13 cellular contexts compared by ENCODE assay signal in the genomic region with DNA sequence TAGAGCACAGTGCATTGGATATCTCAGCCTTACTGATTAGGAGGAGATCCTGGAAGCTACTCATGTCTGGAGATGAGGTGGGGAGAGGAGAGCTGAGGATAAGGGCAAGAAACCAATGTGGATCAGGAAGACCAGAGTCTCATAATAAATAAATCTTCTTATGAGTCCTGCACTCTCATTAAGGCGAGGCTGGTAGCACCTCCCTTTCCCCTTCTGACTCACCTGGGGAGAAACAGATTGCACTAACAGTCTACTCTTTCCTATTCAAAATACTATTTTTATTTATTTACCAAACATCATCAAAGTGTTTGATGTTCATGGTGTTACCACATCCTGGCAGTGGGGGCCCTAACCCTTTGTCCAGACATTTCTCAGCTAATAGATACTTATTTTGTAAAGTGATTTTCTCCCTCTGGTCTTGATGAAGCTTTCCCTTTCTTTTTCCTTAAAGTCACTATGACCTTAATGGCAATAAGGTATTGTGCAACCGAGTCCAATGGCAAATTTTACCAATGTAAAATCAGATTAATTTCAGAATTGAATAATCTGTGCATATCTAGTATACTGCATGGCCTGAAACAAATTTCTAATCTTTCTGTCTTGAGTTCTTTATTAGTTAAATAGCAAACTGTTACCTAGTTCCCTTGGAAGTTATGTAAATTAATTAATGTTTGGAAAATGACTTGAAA.
"Had no signal": no experiment of that assay in that cellular context is flagged by ENCODE, and none has a peak within 500 bp of the region (broad histone marks: within the 10 kb centered on the region; RNA-seq: fewer than 3 reads in every experiment).

No MANE protein-coding gene starts in this region.

- H3K27ac ChIP-seq: esophagus muscularis mucosa, hepatocyte, left ventricle myocardium inferior had no signal

- H3K4me3 ChIP-seq: esophagus muscularis mucosa, hepatocyte, left ventricle myocardium inferior had no signal

- H3K4me1 ChIP-seq: esophagus muscularis mucosa, left ventricle myocardium inferior had no signal

- H3K36me3 ChIP-seq: esophagus muscularis mucosa, left ventricle myocardium inferior had no signal

- H2AFZ ChIP-seq: hepatocyte had no signal

- H3K79me2 ChIP-seq: hepatocyte had no signal

- ATAC-seq: activated CD4-positive, CD25-positive, alpha-beta regulatory T cell treated with anti-CD3 and anti-CD28 coated beads, Interleukin-2, amount 50 U/mL, for 24 hours; naive thymus-derived CD8-positive, alpha-beta T cell had no signal

- DNase-seq: activated naive CD4-positive, alpha-beta T cell treated with anti-CD3 and anti-CD28 coated beads, Interleukin-2, amount 10 ng/mL, durations not matched to agents 7 days and 5 days; activated T-cell treated with anti-CD3 and anti-CD28 coated beads, Interleukin-2, amount 50 U/mL, for 1 hour; kidney; left ventricle myocardium inferior; naive thymus-derived CD8-positive, alpha-beta T cell; posterior cingulate gyrus; retina; stimulated activated CD4-positive, alpha-beta T cell treated with anti-CD3 and anti-CD28 coated beads, Interleukin-15, amount 100 ng/mL, for 24 hours; stimulated activated CD4-positive, alpha-beta T cell treated with anti-CD3 and anti-CD28 coated beads, Interleukin-4, amount 100 ng/mL, for 24 hours; stimulated activated naive CD4-positive, alpha-beta T cell had no signal

- H3K4me2 ChIP-seq: hepatocyte had no signal

- FAIRE-seq: kidney had no signal

- H3K9me3 ChIP-seq: esophagus muscularis mucosa, left ventricle myocardium inferior had no signal

- H3K27me3 ChIP-seq: esophagus muscularis mucosa, hepatocyte had no signal
